In genomic region chr10:97200616-97201015, GRCh38 we compare ENCODE assay signal across 23 cellular contexts. TPM values are rescaled to one million over a fixed set of nuclear protein-coding genes. Genes with fewer than 3 reads are reported as not detected.
DNase-seq lines count a peak whose midpoint lies in the region; ATAC-seq and TF ChIP-seq lines count a peak whose summit lies in the region.
"Had no signal": no experiment of that assay in that cellular context is flagged by ENCODE, and none has a peak within 500 bp of the region (broad histone marks: within the 10 kb centered on the region; RNA-seq: fewer than 3 reads in every experiment).

No MANE protein-coding gene starts in this region.

- intact Hi-C loops in CD8-positive, alpha-beta T cell (cut with DNase I, micrococcal nuclease) = no loop called here

- no peaks in the 10 kb centered on the region for H3K36me3 ChIP-seq in Loucy (ENCODE audit: insufficient read depth, low read length)
- no peaks in the 10 kb centered on the region for H3K36me3 ChIP-seq in CD8-positive, alpha-beta T cell (ENCODE audit: insufficient read depth, low read length)
- H3K36me3 ChIP-seq: gastroesophageal sphincter, HAP-1, left lung, vagina had no signal

- H3K9me3 ChIP-seq in Loucy (ENCODE audit: insufficient read depth, low read depth, low read length) = no peaks in the 10 kb centered on the region
- H3K9me3 ChIP-seq in CD8-positive, alpha-beta T cell (ENCODE audit: low read length) = no peaks in the 10 kb centered on the region
- H3K9me3 ChIP-seq: gastroesophageal sphincter, HAP-1, left lung, psoas muscle, vagina had no signal

- peak; percentile 43 for ATAC-seq in GM18907 (IDR thresholded peaks at IDR 0.05; ENCODE audit: unreplicated experiment)
- ATAC-seq in memory B cell (ENCODE audit: low read depth) = peak; percentile 72
- ATAC-seq in CD8-positive, alpha-beta T cell = no peak
- ATAC-seq: gastroesophageal sphincter, left lung, psoas muscle had no signal

- no peaks in the 10 kb centered on the region for H3K79me2 ChIP-seq in Loucy (ENCODE audit: insufficient read depth, low read length)

- peak overlapping the region; percentile 31 for H3K4me3 ChIP-seq in Loucy (ENCODE audit: low read length, poor library complexity, severe bottlenecking)
- H3K4me3 ChIP-seq in CD8-positive, alpha-beta T cell (ENCODE audit: low read depth, low read length) = no peak overlapping the region
- H3K4me3 ChIP-seq: gastroesophageal sphincter, HAP-1, left lung, psoas muscle, vagina had no signal

- TF ChIP-seq CTCF in Loucy (conservative IDR thresholded peaks at IDR 0.05; ENCODE audit: low read length) = no peak
- no peak for TF ChIP-seq CTCF in CD8-positive, alpha-beta T cell (IDR thresholded peaks at IDR 0.05)

- peak; percentile 16 for DNase-seq in Caki2 (ENCODE audit: low read depth)
- DNase-seq in memory B cell (ENCODE audit: low spot score in 2 of 2) = peak in 1 of 2 donors; percentile 42
- no peak for DNase-seq in CD8-positive, alpha-beta T cell
- DNase-seq in central memory CD4-positive, alpha-beta T cell = no peak
- DNase-seq in T-helper 2 cell treated with Interferon-gamma antibody and Interleukin-4, amounts not matched to agents 5 μg/mL and 100 μg/mL, for 36 hours (ENCODE audit: low spot score) = no peak
- no peak for DNase-seq in KG1 (lab: John Stamatoyannopoulos, UW)
- DNase-seq: activated CD4-positive, alpha-beta memory T cell treated with anti-CD3 and anti-CD28 coated beads, Interleukin-2, amount 10 ng/mL, durations not matched to agents 7 days and 5 days; activated naive CD4-positive, alpha-beta T cell treated with anti-CD3 and anti-CD28 coated beads for 36 hours; activated T-cell treated with anti-CD3 and anti-CD28 coated beads, Interleukin-2, amount 50 U/mL, for 1 hour; anterior cingulate cortex; cerebellar nuclear complex; Kasumi-1; left lung; NCI-H1092 treated with DMSO at 0.1 percent for 48 hours; NCI-H526; psoas muscle; SHP77 treated with DMSO at 0.1 percent for 48 hours had no signal

- in situ Hi-C loops in Caki2 (cut with HindIII; ENCODE audit: low pct_unique_long_range_greater_than_20kb, low sequenced_read_pairs) = no loop called here

- no peaks in the 10 kb centered on the region for H3K9me3 Mint-ChIP-seq in memory B cell
- no peaks in the 10 kb centered on the region for H3K9me3 Mint-ChIP-seq in CD8-positive, alpha-beta T cell
- H3K9me3 Mint-ChIP-seq in T-helper 2 cell treated with Interferon-gamma antibody and Interleukin-4, amounts not matched to agents 5 μg/mL and 100 μg/mL, for 36 hours = no peaks in the 10 kb centered on the region
- H3K9me3 Mint-ChIP-seq: activated CD4-positive, alpha-beta memory T cell treated with anti-CD3 and anti-CD28 coated beads, Interleukin-2, amount 10 ng/mL, durations not matched to agents 7 days and 5 days; activated naive CD4-positive, alpha-beta T cell treated with anti-CD3 and anti-CD28 coated beads for 36 hours; T-helper 1 cell treated with Interleukin-12 subunit alpha and Interleukin-12 subunit beta and Interleukin-4 antibody, amounts not matched to agents 30 μg/mL and 1 μg/mL, for 36 hours had no signal

- no peaks in the 10 kb centered on the region for H3K9me2 ChIP-seq in Loucy (replicated peaks; ENCODE audit: low read depth, low read length)

- peak overlapping the region; percentile 7 for H3K9ac ChIP-seq in Loucy (ENCODE audit: low read depth, low read length, poor library complexity, severe bottlenecking)

- no peak overlapping the region for H3K27ac Mint-ChIP-seq in memory B cell
- H3K27ac Mint-ChIP-seq in CD8-positive, alpha-beta T cell = no peak overlapping the region
- no peak overlapping the region for H3K27ac Mint-ChIP-seq in T-helper 2 cell treated with Interferon-gamma antibody and Interleukin-4, amounts not matched to agents 5 μg/mL and 100 μg/mL, for 36 hours
- H3K27ac Mint-ChIP-seq: activated CD4-positive, alpha-beta memory T cell treated with anti-CD3 and anti-CD28 coated beads, Interleukin-2, amount 10 ng/mL, durations not matched to agents 7 days and 5 days; activated naive CD4-positive, alpha-beta T cell treated with anti-CD3 and anti-CD28 coated beads for 36 hours; T-helper 1 cell treated with Interleukin-12 subunit alpha and Interleukin-12 subunit beta and Interleukin-4 antibody, amounts not matched to agents 30 μg/mL and 1 μg/mL, for 36 hours had no signal

- no peaks in the 10 kb centered on the region for H3K27me3 ChIP-seq in Loucy (ENCODE audit: insufficient read depth, low read length, poor library complexity, severe bottlenecking)
- H3K27me3 ChIP-seq in CD8-positive, alpha-beta T cell (ENCODE audit: insufficient read depth, low read length) = no peaks in the 10 kb centered on the region
- H3K27me3 ChIP-seq: vagina had no signal

- POLR2A ChIA-PET in CD8-positive, alpha-beta T cell (lab: Charles Lee) = no interaction called here

- peak overlapping the region; percentile 34 for H3K4me3 Mint-ChIP-seq in memory B cell
- H3K4me3 Mint-ChIP-seq in CD8-positive, alpha-beta T cell = no peak overlapping the region
- no peak overlapping the region for H3K4me3 Mint-ChIP-seq in T-helper 2 cell treated with Interferon-gamma antibody and Interleukin-4, amounts not matched to agents 5 μg/mL and 100 μg/mL, for 36 hours
- H3K4me3 Mint-ChIP-seq: activated CD4-positive, alpha-beta memory T cell treated with anti-CD3 and anti-CD28 coated beads, Interleukin-2, amount 10 ng/mL, durations not matched to agents 7 days and 5 days; activated naive CD4-positive, alpha-beta T cell treated with anti-CD3 and anti-CD28 coated beads for 36 hours; T-helper 1 cell treated with Interleukin-12 subunit alpha and Interleukin-12 subunit beta and Interleukin-4 antibody, amounts not matched to agents 30 μg/mL and 1 μg/mL, for 36 hours had no signal

- peaks cover 30% of the 10 kb centered on the region for H3K4me1 ChIP-seq in Loucy (ENCODE audit: insufficient read depth, low read length, poor library complexity, severe bottlenecking)
- H3K4me1 ChIP-seq in CD8-positive, alpha-beta T cell (ENCODE audit: insufficient read depth, low read length) = peaks cover 4% of the 10 kb centered on the region
- H3K4me1 ChIP-seq: HAP-1, psoas muscle had no signal

- no peaks in the 10 kb centered on the region for H4K20me1 ChIP-seq in Loucy (ENCODE audit: insufficient read depth, low read length, poor library complexity, severe bottlenecking)

- H3F3A ChIP-seq in Loucy (ENCODE audit: low read depth) = no peaks in the 10 kb centered on the region

- no peak overlapping the region for H2AFZ ChIP-seq in Loucy (ENCODE audit: low read length)

- peak overlapping the region; percentile 33 for H3K4me2 ChIP-seq in Loucy (ENCODE audit: low read depth, low read length, poor library complexity, severe bottlenecking)

- peaks cover under 1% of the 10 kb centered on the region for H3K36me3 Mint-ChIP-seq in memory B cell
- no peaks in the 10 kb centered on the region for H3K36me3 Mint-ChIP-seq in CD8-positive, alpha-beta T cell
- peaks cover 1% of the 10 kb centered on the region for H3K36me3 Mint-ChIP-seq in T-helper 2 cell treated with Interferon-gamma antibody and Interleukin-4, amounts not matched to agents 5 μg/mL and 100 μg/mL, for 36 hours (ENCODE audit: low read depth)

- H3K4me1 Mint-ChIP-seq in memory B cell = peaks cover 22% of the 10 kb centered on the region
- H3K4me1 Mint-ChIP-seq in CD8-positive, alpha-beta T cell (ENCODE audit: low read depth) = peaks cover 7% of the 10 kb centered on the region
- H3K4me1 Mint-ChIP-seq in T-helper 2 cell treated with Interferon-gamma antibody and Interleukin-4, amounts not matched to agents 5 μg/mL and 100 μg/mL, for 36 hours (ENCODE audit: low read depth) = peaks cover 9% of the 10 kb centered on the region

- peaks cover 5% of the 10 kb centered on the region for H3K27me3 Mint-ChIP-seq in memory B cell
- peaks cover 5% of the 10 kb centered on the region for H3K27me3 Mint-ChIP-seq in CD8-positive, alpha-beta T cell (ENCODE audit: low read depth)
- H3K27me3 Mint-ChIP-seq in T-helper 2 cell treated with Interferon-gamma antibody and Interleukin-4, amounts not matched to agents 5 μg/mL and 100 μg/mL, for 36 hours (ENCODE audit: low read depth) = peaks cover 35% of the 10 kb centered on the region

- H3K27ac ChIP-seq in CD8-positive, alpha-beta T cell (ENCODE audit: low read depth, low read length) = no peak overlapping the region
- H3K27ac ChIP-seq: gastroesophageal sphincter, left lung, psoas muscle, vagina had no signal

- CTCF ChIA-PET in CD8-positive, alpha-beta T cell (lab: Charles Lee) = interaction anchor here (1.1 to 26.7 kb wide), 3 partner anchors 10 to 164 kb away, joined by 3 to 602 read pairs (median 127); no protein-coding TSS in a partner anchor

RNA-seq across cellular contexts. Expression of gene SLIT1, which starts 14.9 kb away (rescaled TPM):
- total RNA-seq in Caki2 (2014; rRNA removed; shearing (Covaris generic); ENCODE audit: low replicate concordance) = 0.03 and 0.49 TPM in 2 replicates
- total RNA-seq in CD8-positive, alpha-beta T cell = under 1 TPM; 0.17 to 0.35 TPM
